ENCODE assay signal across 5 cellular contexts in genomic region chr6:24362363-24362762, GRCh38. TPM values are rescaled to one million over a fixed set of nuclear protein-coding genes. Genes with fewer than 3 reads are reported as not detected.
"Had no signal": no experiment of that assay in that cellular context is flagged by ENCODE, and none has a peak within 500 bp of the region (broad histone marks: within the 10 kb centered on the region; RNA-seq: fewer than 3 reads in every experiment).

No MANE protein-coding gene starts in this region.

RNA-seq across cellular contexts. Expression of gene DCDC2, which starts 4.5 kb away (rescaled TPM):
- total RNA-seq: natural killer cell, right cardiac atrium, sciatic nerve, vagina had no signal
- polyA plus RNA-seq: immature natural killer cell, right cardiac atrium had no signal
